In genomic region chr2:172861163-172861562, GRCh38 we compare ENCODE assay signal across 20 cellular contexts.
"Had no signal": no experiment of that assay in that cellular context is flagged by ENCODE, and none has a peak within 500 bp of the region (broad histone marks: within the 10 kb centered on the region; RNA-seq: fewer than 3 reads in every experiment).

No MANE protein-coding gene starts in this region.

- DNase-seq: activated CD4-positive, alpha-beta T cell treated with anti-CD3 and anti-CD28 coated beads for 36 hours; activated CD8-positive, alpha-beta T cell treated with anti-CD3 and anti-CD28 coated beads for 36 hours; activated naive CD4-positive, alpha-beta T cell treated with Interleukin-2 at 50 U/mL for 16 hours; activated naive CD8-positive, alpha-beta T cell treated with anti-CD3 and anti-CD28 coated beads, Interleukin-2, amount 10 ng/mL, durations not matched to agents 7 days and 5 days; activated T-cell treated with anti-CD3 and anti-CD28 coated beads, Interleukin-2, amount 50 U/mL, for 24 hours; body of pancreas; caudate nucleus; endodermal cell; islet precursor cell; naive thymus-derived CD4-positive, alpha-beta T cell; stimulated activated CD4-positive, alpha-beta T cell treated with anti-CD3 and anti-CD28 coated beads, Interleukin-4, amount 100 ng/mL, for 4 hours; stimulated activated naive B cell treated with anti-CD40 and anti-IgM and Interleukin-4, amounts not matched to agents 10 μg/mL and 1 μg/mL and 100 μg/mL, for 72 hours had no signal

- H3K9me3 ChIP-seq: body of pancreas, gastroesophageal sphincter, thoracic aorta had no signal

- H3K9me3 Mint-ChIP-seq: activated CD8-positive, alpha-beta T cell treated with anti-CD3 and anti-CD28 coated beads for 36 hours; activated naive CD8-positive, alpha-beta T cell treated with anti-CD3 and anti-CD28 coated beads, Interleukin-2, amount 10 ng/mL, durations not matched to agents 7 days and 5 days; activated T-cell treated with anti-CD3 and anti-CD28 coated beads, Interleukin-2, amount 50 U/mL, for 24 hours; activated T-helper 2 cell treated with anti-CD3 and anti-CD28 coated beads, Interferon-gamma antibody, Interleukin-2, Interleukin-4, amounts not matched to agents 10 μg/mL and 5 μg/mL and 100 μg/mL, durations not matched to agents 14 hours and 24 hours and 36 hours; endodermal cell; stimulated activated naive B cell treated with anti-CD40 and anti-IgM and Interleukin-4, amounts not matched to agents 10 μg/mL and 1 μg/mL and 100 μg/mL, for 72 hours; T-helper 2 cell treated with Interferon-gamma antibody and Interleukin-4, amounts not matched to agents 5 μg/mL and 100 μg/mL, for 36 hours; WTC11 had no signal

- H3K27me3 ChIP-seq: body of pancreas, gastroesophageal sphincter, neural progenitor cell had no signal

- H3K4me1 Mint-ChIP-seq: activated CD4-positive, alpha-beta T cell treated with anti-CD3 and anti-CD28 coated beads for 36 hours; activated naive CD8-positive, alpha-beta T cell treated with anti-CD3 and anti-CD28 coated beads, Interleukin-2, amount 10 ng/mL, durations not matched to agents 7 days and 5 days; endodermal cell; naive thymus-derived CD4-positive, alpha-beta T cell; stimulated activated naive B cell treated with anti-CD40 and anti-IgM and Interleukin-4, amounts not matched to agents 10 μg/mL and 1 μg/mL and 100 μg/mL, for 72 hours had no signal

- H3K4me3 Mint-ChIP-seq: activated CD4-positive, alpha-beta T cell treated with anti-CD3 and anti-CD28 coated beads for 36 hours; activated CD8-positive, alpha-beta T cell treated with anti-CD3 and anti-CD28 coated beads for 36 hours; activated naive CD8-positive, alpha-beta T cell treated with anti-CD3 and anti-CD28 coated beads, Interleukin-2, amount 10 ng/mL, durations not matched to agents 7 days and 5 days; activated T-cell treated with anti-CD3 and anti-CD28 coated beads, Interleukin-2, amount 50 U/mL, for 24 hours; endodermal cell; naive thymus-derived CD4-positive, alpha-beta T cell; neural progenitor cell; stimulated activated naive B cell treated with anti-CD40 and anti-IgM and Interleukin-4, amounts not matched to agents 10 μg/mL and 1 μg/mL and 100 μg/mL, for 72 hours; T-helper 2 cell treated with Interferon-gamma antibody and Interleukin-4, amounts not matched to agents 5 μg/mL and 100 μg/mL, for 36 hours; WTC11 had no signal

- H3K4me1 ChIP-seq: neural progenitor cell had no signal

- H3K36me3 Mint-ChIP-seq: activated naive CD8-positive, alpha-beta T cell treated with anti-CD3 and anti-CD28 coated beads, Interleukin-2, amount 10 ng/mL, durations not matched to agents 7 days and 5 days; neural progenitor cell; stimulated activated naive B cell treated with anti-CD40 and anti-IgM and Interleukin-4, amounts not matched to agents 10 μg/mL and 1 μg/mL and 100 μg/mL, for 72 hours; WTC11 had no signal

- H3K27ac ChIP-seq: body of pancreas, gastroesophageal sphincter, neural progenitor cell, thoracic aorta had no signal

- H3K4me3 ChIP-seq: body of pancreas, gastroesophageal sphincter, neural progenitor cell, thoracic aorta had no signal

- H3K36me3 ChIP-seq: gastroesophageal sphincter, neural progenitor cell, thoracic aorta had no signal

- H3K27ac Mint-ChIP-seq: activated CD4-positive, alpha-beta T cell treated with anti-CD3 and anti-CD28 coated beads for 36 hours; activated CD8-positive, alpha-beta T cell treated with anti-CD3 and anti-CD28 coated beads for 36 hours; activated naive CD8-positive, alpha-beta T cell treated with anti-CD3 and anti-CD28 coated beads, Interleukin-2, amount 10 ng/mL, durations not matched to agents 7 days and 5 days; activated T-cell treated with anti-CD3 and anti-CD28 coated beads, Interleukin-2, amount 50 U/mL, for 24 hours; activated T-helper 2 cell treated with anti-CD3 and anti-CD28 coated beads, Interferon-gamma antibody, Interleukin-2, Interleukin-4, amounts not matched to agents 10 μg/mL and 5 μg/mL and 100 μg/mL, durations not matched to agents 14 hours and 24 hours and 36 hours; endodermal cell; naive thymus-derived CD4-positive, alpha-beta T cell; neural progenitor cell; stimulated activated naive B cell treated with anti-CD40 and anti-IgM and Interleukin-4, amounts not matched to agents 10 μg/mL and 1 μg/mL and 100 μg/mL, for 72 hours; T-helper 2 cell treated with Interferon-gamma antibody and Interleukin-4, amounts not matched to agents 5 μg/mL and 100 μg/mL, for 36 hours; WTC11 had no signal

- ATAC-seq: activated CD4-positive, alpha-beta T cell treated with anti-CD3 and anti-CD28 coated beads for 36 hours; activated CD8-positive, alpha-beta T cell treated with anti-CD3 and anti-CD28 coated beads for 36 hours; body of pancreas; gastroesophageal sphincter; left lobe of liver; naive thymus-derived CD4-positive, alpha-beta T cell; sciatic nerve; stimulated activated naive B cell treated with anti-CD40 and anti-IgM and Interleukin-4, amounts not matched to agents 10 μg/mL and 1 μg/mL and 100 μg/mL, for 72 hours; WTC11 had no signal
